Comparison of ENCODE assay signal across 9 cellular contexts in the genomic region with DNA sequence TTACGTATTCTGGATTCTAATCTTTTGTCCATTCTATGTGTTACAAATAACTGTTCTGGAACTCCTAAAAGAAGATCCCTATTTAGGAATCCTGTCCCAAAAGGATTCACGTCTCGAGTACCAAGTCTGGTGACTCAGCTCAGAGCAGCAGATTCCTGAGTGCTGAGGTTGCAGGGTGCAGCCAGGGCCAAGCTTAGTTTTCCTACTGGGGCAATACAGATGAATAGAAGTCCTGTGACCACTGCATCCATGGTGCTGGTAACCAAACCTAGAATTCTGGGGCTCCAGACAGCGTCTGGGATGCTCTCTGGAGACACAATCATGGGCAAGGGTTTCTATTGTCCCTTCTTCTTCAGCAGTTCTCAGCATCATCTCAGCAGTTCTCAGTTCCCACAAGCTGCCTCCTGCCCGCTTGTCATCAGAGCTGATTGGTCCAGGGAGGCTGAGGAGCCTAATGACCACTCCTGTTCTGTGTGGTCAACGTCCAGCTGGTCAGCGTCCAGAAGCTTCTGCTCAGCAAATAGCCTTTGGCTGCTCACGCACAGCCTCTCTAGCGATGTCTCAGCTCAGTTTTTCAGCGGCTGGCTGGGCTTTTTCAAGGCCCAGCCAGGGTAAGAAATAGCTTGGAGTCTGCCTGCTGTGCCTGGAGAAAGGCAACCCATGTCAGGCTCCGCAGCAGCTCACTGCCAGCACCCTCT. TPM values are rescaled to one million over a fixed set of nuclear protein-coding genes. Genes with fewer than 3 reads are reported as not detected.
A peak's percentile ranks its signal among the peaks of the same experiment; 100 is the strongest.
DNase-seq lines count a peak whose midpoint lies in the region; ATAC-seq, FAIRE-seq and TF ChIP-seq lines count a peak whose summit lies in the region.
"Had no signal": no experiment of that assay in that cellular context is flagged by ENCODE, and none has a peak within 500 bp of the region (broad histone marks: within the 10 kb centered on the region; RNA-seq: fewer than 3 reads in every experiment).

No MANE protein-coding gene starts in this region.

- no peaks in the 10 kb centered on the region for H3K27me3 Mint-ChIP-seq in GM23338 (ENCODE audit: insufficient read depth, low read depth, poor library complexity)

- no peak overlapping the region for H3K27ac ChIP-seq in GM23338 (ENCODE audit: low read depth)
- H3K27ac ChIP-seq in heart left ventricle = peak overlapping the region in 2 of 12 donors; percentile 4 to 42
- H3K27ac ChIP-seq in small intestine (ENCODE audit: low read depth in 1 of 2, low read length in 1 of 2) = peak overlapping the region in 1 of 2 donors; percentile 9

- no peaks in the 10 kb centered on the region; the same call in 2 of the 3 replicates for H3K9me3 Mint-ChIP-seq in GM23338
- H3K9me3 Mint-ChIP-seq: natural killer cell had no signal

- H3K79me2 ChIP-seq in GM23338 (replicated peaks; ENCODE audit: insufficient read depth) = no peaks in the 10 kb centered on the region

- H3K4me1 Mint-ChIP-seq in GM23338 = no peaks in the 10 kb centered on the region

- H3K9me2 ChIP-seq in GM23338 (ENCODE audit: insufficient read depth) = no peaks in the 10 kb centered on the region

- no peaks in the 10 kb centered on the region for H3K4me1 ChIP-seq in GM23338 (ENCODE audit: insufficient read depth)
- peaks cover 0 to 5% (median 0%) of the 10 kb centered on the region in 12 donors for H3K4me1 ChIP-seq in heart left ventricle
- H3K4me1 ChIP-seq in small intestine (ENCODE audit: control insufficient read depth in 2 of 2, insufficient read depth in 1 of 2, low read depth in 1 of 2, low read length in 1 of 2) = no peaks in the 10 kb centered on the region

- H3K36me3 Mint-ChIP-seq in GM23338 (ENCODE audit: low read depth) = no peaks in the 10 kb centered on the region
- H3K36me3 Mint-ChIP-seq: natural killer cell had no signal

- no peak overlapping the region for H3K4me3 ChIP-seq in GM23338
- no peak overlapping the region for H3K4me3 ChIP-seq in heart left ventricle
- H3K4me3 ChIP-seq in retinal pigment epithelial cell (ENCODE audit: low read length) = no peak overlapping the region
- H3K4me3 ChIP-seq in small intestine (ENCODE audit: low read depth in 1 of 2, low read length in 2 of 2) = no peak overlapping the region

- FAIRE-seq in small intestine (lab: Jason Lieb, UNC) = no peak

- H3K9me3 ChIP-seq in heart left ventricle = no peaks in the 10 kb centered on the region
- no peaks in the 10 kb centered on the region for H3K9me3 ChIP-seq in small intestine (ENCODE audit: control insufficient read depth, low read depth)

- no peak overlapping the region for H3K4me2 ChIP-seq in GM23338

- ATAC-seq in GM23338 (peak; percentile 69), heart left ventricle (peak in 3 of 4 donors; percentile 77 to 89 (median 85)), HG03565 (IDR thresholded peaks at IDR 0.05; ENCODE audit: unreplicated experiment) (no peak)
- ATAC-seq: natural killer cell had no signal

- no peak overlapping the region for H3K4me3 Mint-ChIP-seq in GM23338
- H3K4me3 Mint-ChIP-seq: natural killer cell had no signal

- H3K36me3 ChIP-seq in GM23338 (ENCODE audit: insufficient read depth) (no peaks in the 10 kb centered on the region), heart left ventricle (no peaks in the 10 kb centered on the region), small intestine (ENCODE audit: control insufficient read depth in 2 of 2, insufficient read depth in 2 of 2, low read length in 2 of 2) (no peaks in the 10 kb centered on the region)

- TF ChIP-seq CTCF in GM23338 (conservative IDR thresholded peaks at IDR 0.05; ENCODE audit: low read depth in 2 of 2) (no peak), heart left ventricle (IDR thresholded peaks at IDR 0.05) (no peak), retinal pigment epithelial cell (conservative IDR thresholded peaks at IDR 0.05; ENCODE audit: low read depth, low read length) (no peak)

- no peak for TF ChIP-seq POLR2A in heart left ventricle (IDR thresholded peaks at IDR 0.05)

- H3F3A ChIP-seq in GM23338 (replicated peaks; ENCODE audit: low read depth) = no peaks in the 10 kb centered on the region

- no peak overlapping the region for H3K27ac Mint-ChIP-seq in GM23338
- H3K27ac Mint-ChIP-seq: natural killer cell had no signal

- no peak for DNase-seq in GM23338 (ENCODE audit: low spot score)
- DNase-seq in amniotic stem cell (lab: John Stamatoyannopoulos, UW) = peak; percentile 4
- DNase-seq in heart left ventricle = peak; percentile 44 to 69 (median 56)
- peak; percentile 55 for DNase-seq in retinal pigment epithelial cell (ENCODE audit: low read depth)
- no peak for DNase-seq in activated CD4-positive, alpha-beta T cell treated with anti-CD3 and anti-CD28 coated beads, Interleukin-2, amount 50 U/mL, for 1 hour
- no peak for DNase-seq in small intestine
- no peak for DNase-seq in NCI-H2107 treated with DMSO at 0.1 percent for 48 hours (lab: John Stamatoyannopoulos, UW; ENCODE audit: unreplicated experiment)
- DNase-seq: natural killer cell had no signal

- 63 to 70% (median 66%) methylated on average over 10 to 11 of the region's 11 CpGs for WGBS in heart left ventricle, 4 donors
- WGBS in small intestine, 3 donors = 69 to 79% (median 73%) methylated on average over 11 of the region's 11 CpGs

- peak overlapping the region; percentile 74; the same call in 1 of the 2 replicates for H2AFZ ChIP-seq in GM23338

- H3K27me3 ChIP-seq in GM23338 (ENCODE audit: insufficient read depth) = no peaks in the 10 kb centered on the region
- no peaks in the 10 kb centered on the region for H3K27me3 ChIP-seq in heart left ventricle
- no peaks in the 10 kb centered on the region for H3K27me3 ChIP-seq in small intestine (ENCODE audit: control insufficient read depth in 2 of 2, insufficient read depth in 2 of 2, low read length in 2 of 2)

- H4K20me1 ChIP-seq in GM23338 (replicated peaks; ENCODE audit: insufficient read depth) = no peaks in the 10 kb centered on the region

- intact Hi-C loops in heart left ventricle (cut with DNase I) = no loop called here

TF ChIP-seq in GM23338, 12 proteins besides CTCF, POLR2A, EP300 and RAD21 (continues in another document):
- TF ChIP-seq ZNF331 (CRISPR knock-in tag; IDR thresholded peaks at IDR 0.05; ENCODE audit: low read depth) (no peak), REST (IDR thresholded peaks at IDR 0.05; ENCODE audit: unreplicated experiment) (no peak), CREB1 (CRISPR knock-in tag; IDR thresholded peaks at IDR 0.05; ENCODE audit: low read depth) (no peak), EZH2 (IDR thresholded peaks at IDR 0.05; ENCODE audit: low read depth, unreplicated experiment) (no peak), EZH2phosphoT487 (IDR thresholded peaks at IDR 0.05; ENCODE audit: unreplicated experiment) (no peak)
- TF ChIP-seq, protein P1, sequence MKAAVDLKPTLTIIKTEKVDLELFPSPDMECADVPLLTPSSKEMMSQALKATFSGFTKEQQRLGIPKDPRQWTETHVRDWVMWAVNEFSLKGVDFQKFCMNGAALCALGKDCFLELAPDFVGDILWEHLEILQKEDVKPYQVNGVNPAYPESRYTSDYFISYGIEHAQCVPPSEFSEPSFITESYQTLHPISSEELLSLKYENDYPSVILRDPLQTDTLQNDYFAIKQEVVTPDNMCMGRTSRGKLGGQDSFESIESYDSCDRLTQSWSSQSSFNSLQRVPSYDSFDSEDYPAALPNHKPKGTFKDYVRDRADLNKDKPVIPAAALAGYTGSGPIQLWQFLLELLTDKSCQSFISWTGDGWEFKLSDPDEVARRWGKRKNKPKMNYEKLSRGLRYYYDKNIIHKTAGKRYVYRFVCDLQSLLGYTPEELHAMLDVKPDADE (IDR thresholded peaks at IDR 0.05) = no peak

RNA-seq across cellular contexts. Expression of gene C7orf33, which starts 50.4 kb away (rescaled TPM):
- not detected in 2 replicates for total RNA-seq in GM23338 (2014; rRNA removed; shearing (Covaris generic))
- not detected in 2 replicates for polyA plus RNA-seq in GM23338 (2016; fragmentation: Nextera tagmentation; extraction: Ambion mirVana)
- total RNA-seq in heart left ventricle = not detected
- not detected for polyA plus RNA-seq in heart left ventricle
- not detected for polyA plus RNA-seq in small intestine
- total RNA-seq: natural killer cell had no signal

Comparison
In these comparisons a context has a peak if more than half of its experiments do, and no peak if none do; other contexts are left out.
1. DNase-seq: peak in amniotic stem cell (single experiment), heart left ventricle (5 of 5) and retinal pigment epithelial cell (single experiment); none in GM23338 (single experiment), activated CD4-positive, alpha-beta T cell treated with anti-CD3 and anti-CD28 coated beads, Interleukin-2, amount 50 U/mL, for 1 hour (single experiment), small intestine (single experiment) and NCI-H2107 treated with DMSO at 0.1 percent for 48 hours (single experiment).